In the genomic region with DNA sequence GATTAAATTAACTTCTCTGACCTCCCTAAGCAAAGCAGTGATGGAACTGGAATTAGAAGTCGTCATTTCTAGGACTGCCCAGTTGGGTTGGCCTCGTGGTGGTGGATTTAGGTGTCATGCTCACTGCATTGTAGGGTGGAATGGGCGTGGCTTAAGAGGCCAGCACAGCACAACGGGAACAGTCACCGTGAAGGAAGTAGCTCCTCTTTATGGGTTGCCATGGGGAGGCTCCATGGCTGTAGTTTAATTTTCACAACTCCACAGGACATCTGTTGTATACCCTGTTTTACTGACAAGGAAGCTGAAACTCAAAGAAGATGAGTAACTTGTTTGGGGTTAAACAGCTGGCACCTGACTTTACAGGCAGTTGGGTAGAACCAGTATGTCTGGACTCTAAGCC, we compare ENCODE assay signal across 8 cellular contexts.
DNase-seq lines count a peak whose midpoint lies in the region; ATAC-seq and TF ChIP-seq lines count a peak whose summit lies in the region.

No MANE protein-coding gene starts in this region.

- H3K36me3 ChIP-seq in adrenal gland (replicated peaks in 1 of 2) (no peaks in the 10 kb centered on the region), mesendoderm (ENCODE audit: control insufficient read depth, insufficient read depth, low read length) (no peaks in the 10 kb centered on the region)

- H4K8ac ChIP-seq in H9 (replicated peaks; ENCODE audit: insufficient read length, low read depth, low read length) (no peak overlapping the region), mesendoderm (ENCODE audit: low read depth, low read length) (no peak overlapping the region)

- intact Hi-C loops in adrenal gland (cut with DNase I): no loop called here

- H2BK15ac ChIP-seq in H9 (ENCODE audit: low read depth, low read length) (no peak overlapping the region), mesendoderm (replicated peaks; ENCODE audit: low read depth) (no peak overlapping the region)

- H3K4me1 ChIP-seq in adrenal gland (replicated peaks in 1 of 2) (no peaks in the 10 kb centered on the region), H9 (ENCODE audit: insufficient read depth, low read length) (peaks cover 5% of the 10 kb centered on the region; the same call in 1 of the 2 replicates), mesendoderm (ENCODE audit: control insufficient read depth, low read depth, low read length) (no peaks in the 10 kb centered on the region)

- H3K23ac ChIP-seq in H9 (ENCODE audit: insufficient read length, low read depth, low read length) (no peak overlapping the region), mesendoderm (ENCODE audit: low read length) (no peak overlapping the region)

- no peak overlapping the region for H4K91ac ChIP-seq in H9 (ENCODE audit: insufficient read length, low read depth, low read length)

- H2BK5ac ChIP-seq in H9 (ENCODE audit: insufficient read length, low read length) (no peak overlapping the region), mesendoderm (ENCODE audit: low read length) (no peak overlapping the region)

- H3K23me2 ChIP-seq in H9 (ENCODE audit: insufficient read length, low read depth, low read length, poor library complexity, severe bottlenecking): no peaks in the 10 kb centered on the region

- H2BK12ac ChIP-seq in H9 (ENCODE audit: insufficient read length, low read depth, low read length): no peak overlapping the region

- H3K18ac ChIP-seq in H9 (ENCODE audit: insufficient read length, low read depth, low read length) (no peak overlapping the region), mesendoderm (ENCODE audit: low read length) (no peak overlapping the region)

- H3K56ac ChIP-seq in H9 (ENCODE audit: insufficient read length, low read depth, low read length) (no peak overlapping the region), mesendoderm (ENCODE audit: low read length) (no peak overlapping the region)

- H3K4me2 ChIP-seq in H9 (ENCODE audit: insufficient read depth, insufficient read length, low read length) (no peak overlapping the region), mesendoderm (ENCODE audit: low read length) (no peak overlapping the region)

- H3K27me3 ChIP-seq in adrenal gland (no peaks in the 10 kb centered on the region), H9 (ENCODE audit: insufficient read depth, low read length) (no peaks in the 10 kb centered on the region), mesendoderm (ENCODE audit: insufficient read depth, low read length, poor library complexity) (no peaks in the 10 kb centered on the region)

- no peak overlapping the region for H2AFZ ChIP-seq in H9 (ENCODE audit: low read length)

- no peak for TF ChIP-seq CTCF in adrenal gland (IDR thresholded peaks at IDR 0.05)
- no peak for TF ChIP-seq CTCF in H9 (conservative IDR thresholded peaks at IDR 0.05)

- peaks cover 22 to 23% of the 10 kb centered on the region in 2 experiments for H3K4me1 Mint-ChIP-seq in H9

- H2BK120ac ChIP-seq in H9 (ENCODE audit: low read depth, low read length, poor library complexity, severe bottlenecking) (no peak overlapping the region), mesendoderm (ENCODE audit: low read depth, low read length) (no peak overlapping the region)

- H2BK20ac ChIP-seq in H9 (ENCODE audit: low read depth, low read length, poor library complexity, severe bottlenecking): no peak overlapping the region

- peak; percentile 82 to 95 for DNase-seq in NOMO-1 (lab: John Stamatoyannopoulos, UW; ENCODE audit: unreplicated experiment in 2 of 2)
- DNase-seq in adrenal gland: peak in 4 of 7 donors; percentile 24 to 45 (median 40)
- peak; percentile 48 for DNase-seq in stimulated activated CD4-positive, alpha-beta T cell treated with anti-CD3 and anti-CD28 coated beads, Interleukin-2, amount 100 ng/mL, for 4 hours (ENCODE audit: low read depth)
- no peak for DNase-seq in H9
- DNase-seq in mesendoderm: no peak
- no peak for DNase-seq in dermis blood vessel endothelial cell

- H3K79me2 ChIP-seq in H9 (ENCODE audit: insufficient read depth, low read length) (no peaks in the 10 kb centered on the region), mesendoderm (ENCODE audit: control insufficient read depth, insufficient read depth, low read length) (no peaks in the 10 kb centered on the region)

- H3K27ac ChIP-seq in adrenal gland (no peak overlapping the region), H9 (ENCODE audit: insufficient read length, low read depth, low read length) (no peak overlapping the region), mesendoderm (ENCODE audit: low read depth, low read length) (no peak overlapping the region)

- no peak overlapping the region for H3K14ac ChIP-seq in H9 (ENCODE audit: insufficient read depth, low read length)

- H3K79me1 ChIP-seq in H9 (ENCODE audit: insufficient read depth, low read depth, low read length, poor library complexity, severe bottlenecking): no peaks in the 10 kb centered on the region
- H3K79me1 ChIP-seq in mesendoderm (ENCODE audit: low read length): no peaks in the 10 kb centered on the region

- H3K4ac ChIP-seq in H9 (ENCODE audit: low read depth, low read length) (no peak overlapping the region), mesendoderm (ENCODE audit: low read depth, low read length) (no peak overlapping the region)

- TF ChIP-seq POLR2A in GM18505 (IDR thresholded peaks at IDR 0.05; ENCODE audit: borderline replicate concordance, extremely low read depth, insufficient read depth, insufficient read length): no peak
- no peak for TF ChIP-seq POLR2A in adrenal gland (IDR thresholded peaks at IDR 0.05)

- peaks cover 3% of the 10 kb centered on the region for H4K20me1 ChIP-seq in H9 (ENCODE audit: control insufficient read depth, insufficient read depth, insufficient read length)

- no peaks in the 10 kb centered on the region for H3K27me3 Mint-ChIP-seq in H9 (ENCODE audit: low read depth)

- H3K27ac Mint-ChIP-seq in H9: no peak overlapping the region

- no peaks in the 10 kb centered on the region for H3K9me3 Mint-ChIP-seq in H9

- 53 to 73% (median 57%) methylated on average over 5 of the region's 5 CpGs for WGBS in adrenal gland, 4 donors
- no CpG with 5 or more reads among the region's 5 CpGs for WGBS in H9 (ENCODE audit: extremely low coverage, insufficient read length, low lambda C conversion rate)
- no CpG with 5 or more reads among the region's 5 CpGs for WGBS in mesendoderm (ENCODE audit: extremely low coverage, insufficient coverage, low lambda C conversion rate)

- peak; percentile 44 for ATAC-seq in GM18505 (IDR thresholded peaks at IDR 0.05; ENCODE audit: unreplicated experiment)
- ATAC-seq in HG02623 (IDR thresholded peaks at IDR 0.05; ENCODE audit: unreplicated experiment): peak; percentile 32

- H3K36me3 Mint-ChIP-seq in H9 (ENCODE audit: insufficient read depth in 1 of 3, low read depth in 3 of 3): no peaks in the 10 kb centered on the region

- no peak overlapping the region for H3K4me3 Mint-ChIP-seq in H9

- H3K9ac ChIP-seq in H9 (ENCODE audit: extremely low read depth, insufficient read length, low read length) (no peak overlapping the region), mesendoderm (ENCODE audit: low read length) (no peak overlapping the region)

- H4K5ac ChIP-seq in H9 (ENCODE audit: insufficient read length, low read depth, low read length): no peak overlapping the region
- no peak overlapping the region for H4K5ac ChIP-seq in mesendoderm (ENCODE audit: low read length)

- no peaks in the 10 kb centered on the region for H3K9me3 ChIP-seq in adrenal gland (replicated peaks in 1 of 3)
- H3K9me3 ChIP-seq in H9 (ENCODE audit: control insufficient read depth, low read depth, low read length): no peaks in the 10 kb centered on the region

- H3K4me3 ChIP-seq in adrenal gland (no peak overlapping the region), mesendoderm (ENCODE audit: low read length) (no peak overlapping the region)

- H3T11ph ChIP-seq in H9 (ENCODE audit: low read length): no peak overlapping the region

- H2AK5ac ChIP-seq in H9 (ENCODE audit: insufficient read length, low read length): no peak overlapping the region
- no peak overlapping the region for H2AK5ac ChIP-seq in mesendoderm (ENCODE audit: low read length)

Comparison
In these comparisons a context has a peak if more than half of its experiments do, and no peak if none do; other contexts are left out.
1. DNase-seq: peak in NOMO-1 (2 of 2), adrenal gland (4 of 7) and stimulated activated CD4-positive, alpha-beta T cell treated with anti-CD3 and anti-CD28 coated beads, Interleukin-2, amount 100 ng/mL, for 4 hours (single experiment); none in H9 (single experiment), mesendoderm (single experiment) and dermis blood vessel endothelial cell (single experiment).